8 cellular contexts compared by ENCODE assay signal in genomic region chr1:35707253-35708178, GRCh38. TPM values are rescaled to one million over a fixed set of nuclear protein-coding genes. Genes with fewer than 3 reads are reported as not detected.
DNase-seq lines count a peak whose midpoint lies in the region; ATAC-seq and TF ChIP-seq lines count a peak whose summit lies in the region.

No MANE protein-coding gene starts in this region.

- intact Hi-C loops in CD14-positive monocyte (cut with micrococcal nuclease) = no loop called here

- H3K27ac Mint-ChIP-seq in CD14-positive monocyte (peak overlapping the region in 1 of 7 donors; percentile 73), memory B cell (no peak overlapping the region)
- H3K27ac Mint-ChIP-seq in stimulated activated naive CD8-positive, alpha-beta T cell treated with anti-CD3 and anti-CD28 coated beads, Interleukin-15, amount 100 ng/mL, for 72 hours = no peak overlapping the region

- H3K36me3 ChIP-seq in duodenal mucosa (ENCODE audit: control insufficient read depth in 1 of 2, insufficient read depth in 2 of 2, low read length in 2 of 2) = no peaks in the 10 kb centered on the region

- H3K4me3 Mint-ChIP-seq in CD14-positive monocyte (peak overlapping the region; percentile 55 to 82), memory B cell (peak overlapping the region; percentile 83)
- peak overlapping the region; percentile 84 for H3K4me3 Mint-ChIP-seq in stimulated activated naive CD8-positive, alpha-beta T cell treated with anti-CD3 and anti-CD28 coated beads, Interleukin-15, amount 100 ng/mL, for 72 hours

- peak overlapping the region; percentile 50 for H3K4me3 ChIP-seq in WI38 (ENCODE audit: low read depth, low read length)
- H3K4me3 ChIP-seq in duodenal mucosa (ENCODE audit: low read depth in 1 of 2, low read length in 2 of 2) = peak overlapping the region; percentile 59 to 62

- DNase-seq in CD14-positive monocyte (ENCODE audit: low spot score) (no peak), LHCN-M2 (ENCODE audit: low read depth) (peak; percentile 41), memory B cell (ENCODE audit: low spot score in 2 of 2) (peak in 1 of 2 donors; percentile 30), AML-193 (lab: John Stamatoyannopoulos, UW) (no peak)
- DNase-seq in stimulated activated naive CD8-positive, alpha-beta T cell treated with anti-CD3 and anti-CD28 coated beads, Interleukin-15, amount 100 ng/mL, for 72 hours = peak; percentile 13 to 23

- TF ChIP-seq CTCF in CD14-positive monocyte (IDR thresholded peaks at IDR 0.05) (no peak), WI38 (IDR thresholded peaks at IDR 0.05; ENCODE audit: low read depth, low read length) (no peak)

- peaks cover 11 to 22% of the 10 kb centered on the region in 2 donors for H3K27me3 ChIP-seq in duodenal mucosa (ENCODE audit: control insufficient read depth in 1 of 2, insufficient read depth in 2 of 2, low read length in 2 of 2)

- ATAC-seq in memory B cell (ENCODE audit: low read depth) = peak; percentile 53
- ATAC-seq in stimulated activated naive CD8-positive, alpha-beta T cell treated with anti-CD3 and anti-CD28 coated beads, Interleukin-15, amount 100 ng/mL, for 72 hours = peak; percentile 63
- ATAC-seq in HG03045 (IDR thresholded peaks at IDR 0.05; ENCODE audit: unreplicated experiment) = no peak

- H3K9me3 ChIP-seq in duodenal mucosa (ENCODE audit: control insufficient read depth in 1 of 2, low read length in 2 of 2) = no peaks in the 10 kb centered on the region

- no peak overlapping the region for H3K27ac ChIP-seq in duodenal mucosa (ENCODE audit: low read depth, low read length)

- H3K4me1 ChIP-seq in duodenal mucosa (ENCODE audit: control insufficient read depth in 1 of 2, insufficient read depth in 2 of 2, low read length in 2 of 2) = peaks cover 6 to 11% of the 10 kb centered on the region in 2 donors

- H3K9me3 Mint-ChIP-seq in CD14-positive monocyte (peaks cover 0 to 14% (median 5%) of the 10 kb centered on the region in 7 donors), memory B cell (no peaks in the 10 kb centered on the region)
- no peaks in the 10 kb centered on the region for H3K9me3 Mint-ChIP-seq in stimulated activated naive CD8-positive, alpha-beta T cell treated with anti-CD3 and anti-CD28 coated beads, Interleukin-15, amount 100 ng/mL, for 72 hours

- H3K4me1 Mint-ChIP-seq in CD14-positive monocyte = peaks cover 16% of the 10 kb centered on the region
- peaks cover 10% of the 10 kb centered on the region for H3K4me1 Mint-ChIP-seq in memory B cell
- peaks cover 17% of the 10 kb centered on the region for H3K4me1 Mint-ChIP-seq in stimulated activated naive CD8-positive, alpha-beta T cell treated with anti-CD3 and anti-CD28 coated beads, Interleukin-15, amount 100 ng/mL, for 72 hours

- H3K27me3 Mint-ChIP-seq in CD14-positive monocyte (ENCODE audit: low read depth in 3 of 3) (peaks cover 56 to 67% (median 61%) of the 10 kb centered on the region in 3 donors), memory B cell (peaks cover 30% of the 10 kb centered on the region)
- H3K27me3 Mint-ChIP-seq in stimulated activated naive CD8-positive, alpha-beta T cell treated with anti-CD3 and anti-CD28 coated beads, Interleukin-15, amount 100 ng/mL, for 72 hours = peaks cover 62% of the 10 kb centered on the region

- H3K36me3 Mint-ChIP-seq in CD14-positive monocyte (peaks cover 9 to 14% of the 10 kb centered on the region in 2 donors), memory B cell (peaks cover 5% of the 10 kb centered on the region)

- no peak overlapping the region for H3K9ac ChIP-seq in duodenal mucosa (ENCODE audit: low read depth in 1 of 2, low read length in 2 of 2)

RNA-seq across cellular contexts. Expression of gene C1orf216, which starts 11.2 kb away (rescaled TPM):
- 1 to 10 TPM; 7.7 to 8.9 TPM for polyA plus RNA-seq in CD14-positive monocyte
- total RNA-seq in LHCN-M2 (2014; rRNA removed) = 30.5 and 31.3 TPM in 2 replicates
- polyA plus RNA-seq in LHCN-M2 (2012) = 25.0 TPM

Comparison
In these comparisons a context has a peak if more than half of its experiments do, and no peak if none do; other contexts are left out.
1. DNase-seq: peak in LHCN-M2 (single experiment) and stimulated activated naive CD8-positive, alpha-beta T cell treated with anti-CD3 and anti-CD28 coated beads, Interleukin-15, amount 100 ng/mL, for 72 hours (2 of 2); none in CD14-positive monocyte (single experiment) and AML-193 (0 of 2).
2. Peak in every context shown above with its lines, with median percentiles within 50 percentile points of each other: H3K4me3 Mint-ChIP-seq.